10 cellular contexts compared by ENCODE assay signal in the genomic region with DNA sequence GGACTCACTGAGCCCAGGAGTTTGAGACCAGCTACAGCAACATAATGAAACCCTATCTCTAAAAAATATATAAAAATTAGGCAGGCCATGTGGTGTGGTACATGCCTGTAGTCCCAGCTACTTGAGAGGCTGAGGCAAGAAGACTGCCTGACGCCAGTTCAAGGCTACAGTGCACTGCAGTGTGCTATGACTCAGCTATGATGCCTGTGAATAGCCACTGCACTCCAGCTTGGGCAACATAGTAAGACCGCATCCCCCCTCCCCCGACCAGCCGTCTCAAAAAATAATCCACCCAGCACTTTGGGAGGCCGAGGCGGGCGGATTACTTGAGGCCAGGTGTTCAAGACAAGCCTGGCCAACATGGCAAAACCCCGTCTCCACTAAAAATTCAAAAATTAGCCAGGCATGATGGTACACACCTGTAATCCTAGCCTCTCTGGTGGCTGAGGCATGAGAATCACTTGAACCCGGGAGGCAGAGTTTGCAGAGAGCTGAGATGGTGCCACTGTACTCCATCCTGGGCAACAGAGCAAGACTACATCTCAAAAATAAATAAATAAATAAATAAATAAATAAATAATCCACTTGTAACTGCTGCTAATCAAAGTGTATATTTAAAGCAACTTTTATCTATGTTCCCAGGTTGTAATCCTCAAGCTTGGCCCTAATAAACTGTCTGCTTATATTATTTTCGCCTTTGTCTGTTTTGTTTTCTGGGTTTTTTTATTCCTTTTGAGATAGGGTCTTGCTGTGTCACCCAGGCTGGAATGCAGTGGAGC. TPM values are rescaled to one million over a fixed set of nuclear protein-coding genes. Genes with fewer than 3 reads are reported as not detected.
DNase-seq lines count a peak whose midpoint lies in the region; TF ChIP-seq lines count a peak whose summit lies in the region.
"Had no signal": no experiment of that assay in that cellular context is flagged by ENCODE, and none has a peak within 500 bp of the region (broad histone marks: within the 10 kb centered on the region; RNA-seq: fewer than 3 reads in every experiment).

No MANE protein-coding gene starts in this region.

- H3K27me3 ChIP-seq in ascending aorta: no peaks in the 10 kb centered on the region
- H3K27me3 ChIP-seq: Peyer's patch had no signal

- peaks cover 12 to 19% of the 10 kb centered on the region in 2 donors for H3K36me3 ChIP-seq in ascending aorta

- peak overlapping the region; percentile 86 to 90 for H3K27ac ChIP-seq in ascending aorta
- H3K27ac ChIP-seq: Peyer's patch had no signal

- H3K4me3 Mint-ChIP-seq in type B pancreatic cell: no peak overlapping the region
- no peak overlapping the region for H3K4me3 Mint-ChIP-seq in endothelial cell (ENCODE audit: unreplicated experiment)
- H3K4me3 Mint-ChIP-seq: natural killer cell treated with Interleukin-12 subunit alpha and Interleukin-12 subunit beta and Interleukin-15 and Interleukin-18, amount 100 ng/mL, for 72 hours had no signal

- H3K4me1 ChIP-seq in ascending aorta: peaks cover 13 to 42% of the 10 kb centered on the region in 2 donors

- H3K27ac Mint-ChIP-seq in type B pancreatic cell: peak overlapping the region; percentile 44
- no peak overlapping the region for H3K27ac Mint-ChIP-seq in endothelial cell (ENCODE audit: unreplicated experiment)

- intact Hi-C loops in ascending aorta (cut with DNase I): loop anchor here (1.0 to 10.0 kb wide), 4 partner anchors 8 to 329 kb away; partner anchors contain the start of genes GTF2H1, HPS5, LDHA and UEVLD

- no peak for TF ChIP-seq CTCF in ascending aorta (IDR thresholded peaks at IDR 0.05)
- TF ChIP-seq CTCF in type B pancreatic cell (conservative IDR thresholded peaks at IDR 0.05): no peak
- TF ChIP-seq CTCF in endothelial cell (IDR thresholded peaks at IDR 0.05; ENCODE audit: unreplicated experiment): no peak

- DNase-seq in LHCN-M2 (ENCODE audit: low read depth): peak; percentile 39
- no peak for DNase-seq in ascending aorta (ENCODE audit: low spot score in 2 of 2)
- DNase-seq in iris pigment epithelial cell (ENCODE audit: low read depth): peak; percentile 89
- no peak for DNase-seq in type B pancreatic cell (ENCODE audit: extremely low spot score, unreplicated experiment)
- no peak for DNase-seq in T-helper 1 cell
- no peak for DNase-seq in endothelial cell (ENCODE audit: low spot score)
- no peak for DNase-seq in NCI-H446 (lab: John Stamatoyannopoulos, UW)
- DNase-seq: NCI-H1694, Peyer's patch had no signal

- no peaks in the 10 kb centered on the region for H3K9me3 ChIP-seq in ascending aorta
- H3K9me3 ChIP-seq: Peyer's patch had no signal

- H3K4me3 ChIP-seq in ascending aorta: no peak overlapping the region
- H3K4me3 ChIP-seq: Peyer's patch had no signal

- H3K27me3 Mint-ChIP-seq in type B pancreatic cell (no peaks in the 10 kb centered on the region), endothelial cell (ENCODE audit: unreplicated experiment) (no peaks in the 10 kb centered on the region)
- H3K27me3 Mint-ChIP-seq: natural killer cell treated with Interleukin-12 subunit alpha and Interleukin-12 subunit beta and Interleukin-15 and Interleukin-18, amount 100 ng/mL, for 72 hours had no signal

- H3K36me3 Mint-ChIP-seq in type B pancreatic cell: peaks cover 17% of the 10 kb centered on the region
- peaks cover 8% of the 10 kb centered on the region for H3K36me3 Mint-ChIP-seq in endothelial cell (ENCODE audit: low read depth, unreplicated experiment)

- H3K4me1 Mint-ChIP-seq in type B pancreatic cell (ENCODE audit: unreplicated experiment) (peaks cover 13% of the 10 kb centered on the region), endothelial cell (ENCODE audit: unreplicated experiment) (peaks cover 2% of the 10 kb centered on the region)

- H3K9me3 Mint-ChIP-seq in type B pancreatic cell (no peaks in the 10 kb centered on the region), endothelial cell (ENCODE audit: unreplicated experiment) (no peaks in the 10 kb centered on the region)
- H3K9me3 Mint-ChIP-seq: natural killer cell treated with Interleukin-12 subunit alpha and Interleukin-12 subunit beta and Interleukin-15 and Interleukin-18, amount 100 ng/mL, for 72 hours had no signal

RNA-seq across cellular contexts. Expression of gene HPS5, which starts 7.8 kb away (rescaled TPM):
- total RNA-seq in LHCN-M2 (2014; rRNA removed) (29.0 and 34.6 TPM in 2 replicates), ascending aorta (31.7 TPM), type B pancreatic cell (ENCODE audit: low replicate concordance) (18.1 and 18.9 TPM in 2 replicates), endothelial cell (ENCODE audit: unreplicated experiment) (14.7 TPM)
- 16.8 TPM for polyA plus RNA-seq in LHCN-M2 (2012)

RNA-seq across cellular contexts. Expression of gene GTF2H1, which starts 8.2 kb away (rescaled TPM):
- total RNA-seq in LHCN-M2 (2014; rRNA removed) (74.3 and 74.6 TPM in 2 replicates), ascending aorta (33.7 TPM), type B pancreatic cell (ENCODE audit: low replicate concordance) (38.9 and 41.6 TPM in 2 replicates), endothelial cell (ENCODE audit: unreplicated experiment) (35.9 TPM)
- 28.6 TPM for polyA plus RNA-seq in LHCN-M2 (2012)

RNA-seq across cellular contexts. Expression of gene SAA1, which starts 48.1 kb away (rescaled TPM):
- total RNA-seq in LHCN-M2 (2014; rRNA removed): 1.7 and 1.9 TPM in 2 replicates
- 24.0 TPM for polyA plus RNA-seq in LHCN-M2 (2012)
- total RNA-seq in ascending aorta: 70.4 TPM
- total RNA-seq in type B pancreatic cell (ENCODE audit: low replicate concordance): not detected in 2 replicates
- total RNA-seq in endothelial cell (ENCODE audit: unreplicated experiment): not detected
- total RNA-seq: natural killer cell treated with Interleukin-12 subunit alpha and Interleukin-12 subunit beta and Interleukin-15 and Interleukin-18, amount 100 ng/mL, for 72 hours had no signal

Comparison
In these comparisons a context has a peak if more than half of its experiments do, and no peak if none do; other contexts are left out.
1. DNase-seq: peak in LHCN-M2 (single experiment) and iris pigment epithelial cell (single experiment); none in ascending aorta (0 of 2), type B pancreatic cell (single experiment), T-helper 1 cell (0 of 5), endothelial cell (single experiment) and NCI-H446 (0 of 2).
2. RNA of gene SAA1, which starts 48.1 kb away (total RNA-seq): 70.4 TPM in ascending aorta (single experiment); 1.7 to 1.9 TPM in LHCN-M2, not detected in type B pancreatic cell and not detected in endothelial cell (single experiment); every median in the first group is over 10 times any median in the second.